ENCODE assay signal across 1 cellular context in the genomic region with DNA sequence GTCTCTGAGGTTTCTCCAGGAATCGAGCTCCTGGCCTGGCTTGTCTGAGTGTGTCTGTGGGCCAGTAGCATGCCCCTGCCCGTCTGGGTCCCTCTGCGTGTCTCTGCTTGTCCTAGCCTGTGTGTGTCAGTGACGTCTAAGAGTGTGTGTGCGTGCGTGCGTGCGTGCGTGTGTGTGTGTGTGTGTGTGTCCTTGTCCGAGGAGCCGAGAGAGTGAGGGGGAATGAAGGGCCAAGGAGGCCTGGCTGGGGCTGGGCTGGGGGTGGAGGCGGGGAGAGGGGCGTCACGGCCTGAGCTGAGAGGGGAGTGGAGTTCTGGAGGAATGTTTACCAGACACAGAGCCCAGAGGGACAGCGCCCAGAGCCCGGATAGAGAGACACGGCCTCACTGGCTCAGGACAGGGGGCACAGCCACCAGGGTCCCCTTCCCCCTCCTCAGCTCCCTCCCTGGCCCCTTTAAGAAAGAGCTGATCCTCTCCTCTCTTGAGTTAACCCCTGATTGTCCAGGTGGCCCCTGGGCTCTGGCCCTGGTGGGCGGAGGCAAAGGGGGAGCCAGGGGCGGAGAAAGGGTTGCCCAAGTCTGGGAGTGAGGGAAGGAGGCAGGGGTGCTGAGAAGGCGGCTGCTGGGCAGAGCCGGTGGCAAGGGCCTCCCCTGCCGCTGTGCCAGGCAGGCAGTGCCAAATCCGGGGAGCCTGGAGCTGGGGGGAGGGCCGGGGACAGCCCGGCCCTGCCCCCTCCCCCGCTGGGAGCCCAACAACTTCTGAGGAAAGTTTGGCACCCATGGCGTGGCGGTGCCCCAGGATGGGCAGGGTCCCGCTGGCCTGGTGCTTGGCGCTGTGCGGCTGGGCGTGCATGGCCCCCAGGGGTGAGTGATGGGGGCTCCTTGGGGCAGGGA.
TF ChIP-seq lines count a peak whose summit lies in the region.

Gene AXL (plus strand): TSS at position 609 of the 893 bp plus-strand sequence. CDS start 170 bp downstream, at position 779.

TF ChIP-seq in WTC11, 78 proteins besides CTCF, POLR2A, EP300 and RAD21 (continued from another document):
- TF ChIP-seq AFF4 (CRISPR knock-in tag; IDR thresholded peaks at IDR 0.05; ENCODE audit: borderline replicate concordance) = no peak
- TF ChIP-seq PRDM15 (CRISPR knock-in tag; IDR thresholded peaks at IDR 0.05) = 0 out of 2 replicates have a peak, but pooled peaks have one; percentile 29
- 0 out of 2 replicates have a peak, but pooled peaks have one; percentile 73 for TF ChIP-seq CBFB (CRISPR knock-in tag; IDR thresholded peaks at IDR 0.05; ENCODE audit: low read depth)
- peak; percentile 78; the same call in 1 of the 2 replicates for TF ChIP-seq SP1 (CRISPR knock-in tag; conservative IDR thresholded peaks at IDR 0.05)
- TF ChIP-seq FOXP1 (CRISPR knock-in tag; IDR thresholded peaks at IDR 0.05; ENCODE audit: borderline replicate concordance) = 0 out of 2 replicates have a peak, but pooled peaks have one; percentile 14
- 0 out of 2 replicates have a peak, but pooled peaks have one; percentile 26 for TF ChIP-seq FOXP4 (CRISPR knock-in tag; IDR thresholded peaks at IDR 0.05)
- TF ChIP-seq, protein P1, sequence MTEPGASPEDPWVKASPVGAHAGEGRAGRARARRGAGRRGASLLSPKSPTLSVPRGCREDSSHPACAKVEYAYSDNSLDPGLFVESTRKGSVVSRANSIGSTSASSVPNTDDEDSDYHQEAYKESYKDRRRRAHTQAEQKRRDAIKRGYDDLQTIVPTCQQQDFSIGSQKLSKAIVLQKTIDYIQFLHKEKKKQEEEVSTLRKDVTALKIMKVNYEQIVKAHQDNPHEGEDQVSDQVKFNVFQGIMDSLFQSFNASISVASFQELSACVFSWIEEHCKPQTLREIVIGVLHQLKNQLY (CRISPR knock-in tag; IDR thresholded peaks at IDR 0.05) = no peak
- TF ChIP-seq FOXK1 (CRISPR knock-in tag; IDR thresholded peaks at IDR 0.05) = peak; percentile 48; the same call in 1 of the 2 replicates
- peak; percentile 88 for TF ChIP-seq ZBTB43 (CRISPR knock-in tag; IDR thresholded peaks at IDR 0.05)
- peak; percentile 73; the same call in 1 of the 2 replicates for TF ChIP-seq ETV6 (CRISPR knock-in tag; IDR thresholded peaks at IDR 0.05)
